ENCODE assay signal across 12 cellular contexts in the genomic region with DNA sequence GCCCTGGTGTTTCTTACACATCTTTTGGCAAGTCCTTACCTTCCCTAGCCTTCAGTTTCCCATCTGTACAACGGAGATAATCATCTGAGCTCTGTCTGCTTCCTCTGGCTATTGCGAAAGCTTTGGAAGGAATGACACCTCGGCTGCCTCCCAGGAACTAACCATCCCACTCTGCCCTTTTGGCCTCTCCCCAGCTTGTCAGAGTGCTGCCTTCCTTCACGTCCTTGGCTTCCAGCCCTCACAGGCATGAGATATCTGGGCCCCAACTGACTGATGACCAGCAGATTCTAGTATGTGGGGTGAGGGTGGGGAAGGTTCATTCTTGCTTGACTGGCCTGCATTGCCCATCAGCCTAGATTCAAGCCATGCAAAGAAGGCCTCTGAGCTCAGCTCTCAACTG.
DNase-seq lines count a peak whose midpoint lies in the region; ATAC-seq, FAIRE-seq and TF ChIP-seq lines count a peak whose summit lies in the region.
"Had no signal": no experiment of that assay in that cellular context is flagged by ENCODE, and none has a peak within 500 bp of the region (broad histone marks: within the 10 kb centered on the region; RNA-seq: fewer than 3 reads in every experiment).

No MANE protein-coding gene starts in this region.

- TF ChIP-seq POLR2A in adrenal gland (IDR thresholded peaks at IDR 0.05): no peak

- H3K4me1 Mint-ChIP-seq in stimulated activated effector memory CD8-positive, alpha-beta T cell treated with anti-CD3 and anti-CD28 coated beads, Interleukin-12 subunit alpha, Interleukin-12 subunit beta, amount 100 ng/mL, for 72 hours: peaks cover 41% of the 10 kb centered on the region
- no peaks in the 10 kb centered on the region for H3K4me1 Mint-ChIP-seq in neural progenitor cell

- no peaks in the 10 kb centered on the region for H3K27me3 ChIP-seq in adrenal gland
- no peaks in the 10 kb centered on the region for H3K27me3 ChIP-seq in keratinocyte (ENCODE audit: control insufficient read depth, extremely low read depth, insufficient read depth, low read length)
- H3K27me3 ChIP-seq in neural progenitor cell: no peaks in the 10 kb centered on the region

- H2AFZ ChIP-seq in keratinocyte (ENCODE audit: control insufficient read depth, low read length): no peak overlapping the region
- no peak overlapping the region for H2AFZ ChIP-seq in neural progenitor cell (replicated peaks)

- DNase-seq in HCEC 1CT (peak; percentile 98), adrenal gland (peak; percentile 72 to 93 (median 89)), keratinocyte (ENCODE audit: low read depth, low spot score) (no peak), neural progenitor cell (ENCODE audit: low spot score) (no peak), DMS53 (lab: John Stamatoyannopoulos, UW) (no peak), NCI-H2107 (lab: John Stamatoyannopoulos, UW) (no peak)
- no peak for DNase-seq in stimulated activated effector memory CD8-positive, alpha-beta T cell treated with anti-CD3 and anti-CD28 coated beads, Interleukin-12 subunit alpha, Interleukin-12 subunit beta, amount 100 ng/mL, for 72 hours (ENCODE audit: low spot score in 2 of 2)
- DNase-seq in stimulated activated naive CD8-positive, alpha-beta T cell treated with anti-CD3 and anti-CD28 coated beads, Interleukin-15, Interleukin-2, amounts not matched to agents 100 U/mL and 50 U/mL, for 24 hours: no peak
- DNase-seq: T-helper 2 cell had no signal

- H3K27ac Mint-ChIP-seq in stimulated activated effector memory CD8-positive, alpha-beta T cell treated with anti-CD3 and anti-CD28 coated beads, Interleukin-12 subunit alpha, Interleukin-12 subunit beta, amount 100 ng/mL, for 72 hours: peak overlapping the region; percentile 48
- no peak overlapping the region for H3K27ac Mint-ChIP-seq in neural progenitor cell

- no peak for ATAC-seq in stimulated activated effector memory CD8-positive, alpha-beta T cell treated with anti-CD3 and anti-CD28 coated beads, Interleukin-12 subunit alpha, Interleukin-12 subunit beta, amount 100 ng/mL, for 72 hours
- no peak for ATAC-seq in stimulated activated naive CD8-positive, alpha-beta T cell treated with anti-CD3 and anti-CD28 coated beads, Interleukin-15, Interleukin-2, amounts not matched to agents 100 U/mL and 50 U/mL, for 24 hours

- H3F3A ChIP-seq in neural progenitor cell (ENCODE audit: low read depth): no peaks in the 10 kb centered on the region

- peaks cover 2% of the 10 kb centered on the region for H3K27me3 Mint-ChIP-seq in neural progenitor cell (ENCODE audit: insufficient read depth, low read depth)
- H3K27me3 Mint-ChIP-seq: IgD-negative memory B cell had no signal

- H3K4me2 ChIP-seq in keratinocyte (ENCODE audit: control insufficient read depth, extremely low read depth, insufficient read depth, low read depth, low read length): no peak overlapping the region
- H3K4me2 ChIP-seq in neural progenitor cell: no peak overlapping the region

- H3K36me3 ChIP-seq in adrenal gland (replicated peaks in 1 of 2) (no peaks in the 10 kb centered on the region), keratinocyte (ENCODE audit: control insufficient read depth in 2 of 2, extremely low read depth in 1 of 2, insufficient read depth in 2 of 2, low read length in 2 of 2) (no peaks in the 10 kb centered on the region), neural progenitor cell (no peaks in the 10 kb centered on the region)

- H3K9me3 Mint-ChIP-seq in stimulated activated effector memory CD8-positive, alpha-beta T cell treated with anti-CD3 and anti-CD28 coated beads, Interleukin-12 subunit alpha, Interleukin-12 subunit beta, amount 100 ng/mL, for 72 hours: no peaks in the 10 kb centered on the region
- peaks cover 4% of the 10 kb centered on the region for H3K9me3 Mint-ChIP-seq in neural progenitor cell
- H3K9me3 Mint-ChIP-seq: IgD-negative memory B cell had no signal

- intact Hi-C loops in adrenal gland (cut with DNase I): loop anchor here in 1 of 2 donors (10.0 kb wide), 1 partner anchor 129 kb away; no protein-coding TSS in a partner anchor

- H3K9ac ChIP-seq in keratinocyte (ENCODE audit: control insufficient read depth, extremely low read depth, insufficient read depth, low read length) (no peak overlapping the region), neural progenitor cell (no peak overlapping the region)

- FAIRE-seq in keratinocyte (lab: Jason Lieb, UNC): peak; percentile 74
- FAIRE-seq: colon, GM18507 had no signal

- H3K4me3 ChIP-seq in adrenal gland (no peak overlapping the region), keratinocyte (ENCODE audit: control insufficient read depth in 2 of 3, extremely low read depth in 1 of 3, insufficient read depth in 2 of 3, low read depth in 1 of 3, low read length in 3 of 3) (no peak overlapping the region), neural progenitor cell (no peak overlapping the region)

- no peaks in the 10 kb centered on the region for H3K36me3 Mint-ChIP-seq in stimulated activated effector memory CD8-positive, alpha-beta T cell treated with anti-CD3 and anti-CD28 coated beads, Interleukin-12 subunit alpha, Interleukin-12 subunit beta, amount 100 ng/mL, for 72 hours
- no peaks in the 10 kb centered on the region for H3K36me3 Mint-ChIP-seq in neural progenitor cell

- H3K9me3 ChIP-seq in adrenal gland (replicated peaks in 1 of 3) (no peaks in the 10 kb centered on the region), keratinocyte (ENCODE audit: control insufficient read depth, low read depth, low read length) (no peaks in the 10 kb centered on the region), neural progenitor cell (ENCODE audit: low read depth) (no peaks in the 10 kb centered on the region)

- H3K4me1 ChIP-seq in adrenal gland (replicated peaks in 1 of 2) (peaks cover 11 to 18% of the 10 kb centered on the region in 2 donors), keratinocyte (ENCODE audit: control insufficient read depth, extremely low read depth, insufficient read depth, low read length) (peaks cover 12% of the 10 kb centered on the region), neural progenitor cell (no peaks in the 10 kb centered on the region)

- no peak overlapping the region for H3K4me3 Mint-ChIP-seq in stimulated activated effector memory CD8-positive, alpha-beta T cell treated with anti-CD3 and anti-CD28 coated beads, Interleukin-12 subunit alpha, Interleukin-12 subunit beta, amount 100 ng/mL, for 72 hours
- no peak overlapping the region for H3K4me3 Mint-ChIP-seq in neural progenitor cell
- H3K4me3 Mint-ChIP-seq: IgD-negative memory B cell had no signal

- H4K20me1 ChIP-seq in keratinocyte (ENCODE audit: control insufficient read depth, extremely low read depth, insufficient read depth, low read length) (no peaks in the 10 kb centered on the region), neural progenitor cell (ENCODE audit: low read depth) (no peaks in the 10 kb centered on the region)

- no peaks in the 10 kb centered on the region for H3K9me1 ChIP-seq in keratinocyte (ENCODE audit: control insufficient read depth, extremely low read depth, insufficient read depth, low read length)

- 8 to 15% (median 9%) methylated on average over 3 to 4 of the region's 4 CpGs for WGBS in adrenal gland, 4 donors

- dilution Hi-C loops in keratinocyte (cut with MboI; ENCODE audit: extremely low pct_ligation_motif_present, low sequenced_read_pairs): no loop called here

- peak overlapping the region in 3 of 5 donors; percentile 9 to 64 (median 57) for H3K27ac ChIP-seq in adrenal gland
- H3K27ac ChIP-seq in keratinocyte (ENCODE audit: control insufficient read depth, insufficient read depth, low read length): no peak overlapping the region
- no peak overlapping the region for H3K27ac ChIP-seq in neural progenitor cell

- H3K79me2 ChIP-seq in keratinocyte (ENCODE audit: control insufficient read depth, insufficient read depth, low read length) (no peaks in the 10 kb centered on the region), neural progenitor cell (ENCODE audit: low read depth) (no peaks in the 10 kb centered on the region)

- TF ChIP-seq CTCF in adrenal gland (IDR thresholded peaks at IDR 0.05) (no peak), keratinocyte (optimal IDR thresholded peaks at IDR 0.05 in 1 of 3, IDR thresholded peaks at IDR 0.05 in 1 of 3, conservative IDR thresholded peaks at IDR 0.05 in 1 of 3; ENCODE audit: extremely low read depth in 1 of 3, insufficient read depth in 2 of 3, low read length in 3 of 3) (no peak), neural progenitor cell (IDR thresholded peaks at IDR 0.05) (no peak)

Comparison
In these comparisons a context has a peak if more than half of its experiments do, and no peak if none do; other contexts are left out.
1. DNase-seq: peak in HCEC 1CT (single experiment) and adrenal gland (7 of 7); none in keratinocyte (single experiment), stimulated activated effector memory CD8-positive, alpha-beta T cell treated with anti-CD3 and anti-CD28 coated beads, Interleukin-12 subunit alpha, Interleukin-12 subunit beta, amount 100 ng/mL, for 72 hours (0 of 2), neural progenitor cell (single experiment), stimulated activated naive CD8-positive, alpha-beta T cell treated with anti-CD3 and anti-CD28 coated beads, Interleukin-15, Interleukin-2, amounts not matched to agents 100 U/mL and 50 U/mL, for 24 hours (single experiment), DMS53 (single experiment) and NCI-H2107 (single experiment).
2. H3K27ac ChIP-seq: peak in adrenal gland (3 of 5); none in keratinocyte (single experiment) and neural progenitor cell (single experiment).